ENCODE assay signal across 8 cellular contexts in genomic region chr21:34374940-34375618, GRCh38. TPM values are rescaled to one million over a fixed set of nuclear protein-coding genes. Genes with fewer than 3 reads are reported as not detected.
DNase-seq lines count a peak whose midpoint lies in the region; ATAC-seq and TF ChIP-seq lines count a peak whose summit lies in the region.
"Not testable (repeated sequence)": the region's sequence is repeated elsewhere in the genome, so short reads cannot be mapped to it uniquely, and the experiment has no call there.

Gene SMIM11, plus strand, starts transcription at chr21:34375507. Its CDS starts 3,998 bp downstream, at chr21:34379505.

- H4K91ac ChIP-seq in IMR-90 (ENCODE audit: insufficient read depth, low read depth, low read length): not testable (repeated sequence)

- H2AK9ac ChIP-seq in IMR-90 (replicated peaks; ENCODE audit: low read depth, low read length, poor library complexity): not testable (repeated sequence)

- not testable (repeated sequence) for H3K9me3 ChIP-seq in CD4-positive, CD25-positive, alpha-beta regulatory T cell (ENCODE audit: control insufficient read depth in 2 of 2, low read length in 2 of 2); IMR-90 (ENCODE audit: control insufficient read depth, insufficient read depth, low read length); heart right ventricle; osteoblast (ENCODE audit: low read depth, low read length)

- H3K9me1 ChIP-seq in IMR-90 (ENCODE audit: insufficient read depth, low read length): not testable (repeated sequence)

- H3K27ac Mint-ChIP-seq in CD4-positive, CD25-positive, alpha-beta regulatory T cell; activated naive CD4-positive, alpha-beta T cell treated with anti-CD3 and anti-CD28 coated beads for 36 hours: not testable (repeated sequence)

- H3K4me3 Mint-ChIP-seq in CD4-positive, CD25-positive, alpha-beta regulatory T cell; activated naive CD4-positive, alpha-beta T cell treated with anti-CD3 and anti-CD28 coated beads for 36 hours: not testable (repeated sequence)

- H3K27ac ChIP-seq in CD4-positive, CD25-positive, alpha-beta regulatory T cell (ENCODE audit: insufficient read depth, low read length, poor library complexity, severe bottlenecking); IMR-90 (ENCODE audit: insufficient read depth, low read length); heart right ventricle; osteoblast (ENCODE audit: low read depth, low read length): not testable (repeated sequence)

- not testable (repeated sequence) for TF ChIP-seq CTCF in IMR-90 (conservative IDR thresholded peaks at IDR 0.05; ENCODE audit: low read depth, low read length); heart right ventricle (IDR thresholded peaks at IDR 0.05); osteoblast (IDR thresholded peaks at IDR 0.05; ENCODE audit: extremely low read depth, low read depth, low read length)

- CTCF ChIA-PET in IMR-90 (lab: Yijun Ruan, JAX); activated naive CD4-positive, alpha-beta T cell treated with anti-CD3 and anti-CD28 coated beads for 36 hours (lab: Charles Lee): not testable (repeated sequence)

- H3K18ac ChIP-seq in IMR-90 (ENCODE audit: low read depth, low read length): not testable (repeated sequence)

- H3K27me3 Mint-ChIP-seq in CD4-positive, CD25-positive, alpha-beta regulatory T cell; activated naive CD4-positive, alpha-beta T cell treated with anti-CD3 and anti-CD28 coated beads for 36 hours (ENCODE audit: low read depth): not testable (repeated sequence)

- not testable (repeated sequence) for H3K27me3 ChIP-seq in CD4-positive, CD25-positive, alpha-beta regulatory T cell (ENCODE audit: control insufficient read depth, insufficient read depth, low read length); IMR-90 (ENCODE audit: control insufficient read depth, insufficient read depth, low read length); heart right ventricle; osteoblast (ENCODE audit: insufficient read depth, low read length)

- not testable (repeated sequence) for H3K4me2 ChIP-seq in IMR-90 (ENCODE audit: low read depth, low read length); osteoblast (ENCODE audit: insufficient read depth, low read length)

- not testable (repeated sequence) for H2AK5ac ChIP-seq in IMR-90 (ENCODE audit: low read depth, low read length)

- H2BK120ac ChIP-seq in IMR-90 (ENCODE audit: low read depth, low read length): not testable (repeated sequence)

- not testable (repeated sequence) for TF ChIP-seq POLR2A in IMR-90 (IDR thresholded peaks at IDR 0.05; ENCODE audit: low read depth, low read length)

- POLR2A ChIA-PET in IMR-90 (lab: Charles Lee; ENCODE audit: unreplicated experiment): not testable (repeated sequence)

- not testable (repeated sequence) for H2BK15ac ChIP-seq in IMR-90 (ENCODE audit: low read depth, low read length)

- H4K8ac ChIP-seq in IMR-90 (ENCODE audit: low read depth in 2 of 2, low read length in 2 of 2): not testable (repeated sequence)

- H3K4ac ChIP-seq in IMR-90 (ENCODE audit: low read depth, low read length): not testable (repeated sequence)

- not testable (repeated sequence) for H2BK5ac ChIP-seq in IMR-90 (ENCODE audit: low read depth, low read length, poor library complexity, severe bottlenecking)

- H2BK20ac ChIP-seq in IMR-90 (ENCODE audit: low read depth, low read length): not testable (repeated sequence)

- not testable (repeated sequence) for H3K79me1 ChIP-seq in IMR-90 (ENCODE audit: low read depth in 1 of 2, low read length in 2 of 2)

- dilution Hi-C loops in IMR-90 (cut with HindIII; ENCODE audit: low sequenced_read_pairs, unreplicated experiment): not testable (repeated sequence)

- not testable (repeated sequence) for H3K23ac ChIP-seq in IMR-90 (ENCODE audit: low read depth, low read length)

- no CpG with 5 or more reads among the region's 49 CpGs for WGBS in IMR-90 (ENCODE audit: extremely low coverage in 2 of 2, insufficient read length in 1 of 2), 2 experiments
- no CpG with 5 or more reads among the region's 49 CpGs for WGBS in heart right ventricle, 2 donors

- H2AFZ ChIP-seq in IMR-90 (replicated peaks; ENCODE audit: low read length, poor library complexity); osteoblast (ENCODE audit: low read length): not testable (repeated sequence)

- not testable (repeated sequence) for H3K79me2 ChIP-seq in osteoblast (ENCODE audit: insufficient read depth, low read length)

- H3K14ac ChIP-seq in IMR-90 (replicated peaks; ENCODE audit: low read depth, low read length): not testable (repeated sequence)

- H3K56ac ChIP-seq in IMR-90 (ENCODE audit: extremely low read depth, insufficient read depth, low read length): not testable (repeated sequence)

- TF ChIP-seq RAD21 in IMR-90 (IDR thresholded peaks at IDR 0.05; ENCODE audit: low read length): not testable (repeated sequence)

- BruUV-seq in IMR-90 (replicated peaks; lab: Mats Ljungman, UMichigan): not testable (repeated sequence)

- not testable (repeated sequence) for H3K9me3 Mint-ChIP-seq in CD4-positive, CD25-positive, alpha-beta regulatory T cell; activated naive CD4-positive, alpha-beta T cell treated with anti-CD3 and anti-CD28 coated beads for 36 hours

- intact Hi-C loops in IMR-90 (cut with micrococcal nuclease); activated naive CD4-positive, alpha-beta T cell treated with anti-CD3 and anti-CD28 coated beads for 36 hours (cut with micrococcal nuclease); heart right ventricle (cut with DNase I): not testable (repeated sequence)

- not testable (repeated sequence) for DNase-seq in CD4-positive, CD25-positive, alpha-beta regulatory T cell; IMR-90; activated naive CD4-positive, alpha-beta T cell treated with anti-CD3 and anti-CD28 coated beads for 36 hours; heart right ventricle; osteoblast (ENCODE audit: insufficient read length, low spot score, missing footprints)

- not testable (repeated sequence) for H3K4me1 ChIP-seq in CD4-positive, CD25-positive, alpha-beta regulatory T cell (ENCODE audit: control insufficient read depth, insufficient read depth, low read length, poor library complexity, severe bottlenecking); IMR-90 (ENCODE audit: control insufficient read depth, insufficient read depth, low read length); heart right ventricle; osteoblast (ENCODE audit: insufficient read depth, low read length)

- H4K5ac ChIP-seq in IMR-90 (ENCODE audit: low read depth, low read length): not testable (repeated sequence)

- H3K9ac ChIP-seq in IMR-90 (ENCODE audit: low read depth, low read length): not testable (repeated sequence)

- H4K20me1 ChIP-seq in IMR-90 (ENCODE audit: insufficient read depth, low read length); osteoblast (ENCODE audit: insufficient read depth, low read length): not testable (repeated sequence)

- not testable (repeated sequence) for H3K36me3 ChIP-seq in CD4-positive, CD25-positive, alpha-beta regulatory T cell (ENCODE audit: control insufficient read depth, insufficient read depth, low read length); IMR-90 (ENCODE audit: control insufficient read depth, insufficient read depth, low read length); heart right ventricle; osteoblast (ENCODE audit: insufficient read depth, low read length)

- peak; percentile 96 for ATAC-seq in CD4-positive, CD25-positive, alpha-beta regulatory T cell (ENCODE audit: low read depth in 2 of 2)
- ATAC-seq in GM19043 (IDR thresholded peaks at IDR 0.05; ENCODE audit: low read depth, unreplicated experiment) (peak; percentile 94), GM21786 (IDR thresholded peaks at IDR 0.05; ENCODE audit: unreplicated experiment) (peak; percentile 93), HG03064 (IDR thresholded peaks at IDR 0.05; ENCODE audit: low read depth, unreplicated experiment) (peak; percentile 73), IMR-90 (ENCODE audit: low read depth) (peak; percentile 100), heart right ventricle (peak; percentile 97 to 98 (median 98))

- H3K4me1 Mint-ChIP-seq in CD4-positive, CD25-positive, alpha-beta regulatory T cell; activated naive CD4-positive, alpha-beta T cell treated with anti-CD3 and anti-CD28 coated beads for 36 hours (ENCODE audit: low read depth): not testable (repeated sequence)

- H3K4me3 ChIP-seq in CD4-positive, CD25-positive, alpha-beta regulatory T cell (ENCODE audit: low read depth, low read length); IMR-90 (ENCODE audit: insufficient read depth, low read depth, low read length); heart right ventricle; osteoblast (ENCODE audit: insufficient read depth, low read length): not testable (repeated sequence)

- in situ Hi-C loops in IMR-90 (cut with MboI; ENCODE audit: low sequenced_read_pairs): not testable (repeated sequence)

- H3K36me3 Mint-ChIP-seq in CD4-positive, CD25-positive, alpha-beta regulatory T cell; activated naive CD4-positive, alpha-beta T cell treated with anti-CD3 and anti-CD28 coated beads for 36 hours (ENCODE audit: low read depth): not testable (repeated sequence)

RNA-seq across cellular contexts. Expression of gene SMIM11, which starts in this region (rescaled TPM):
- 5.6 TPM for total RNA-seq in CD4-positive, CD25-positive, alpha-beta regulatory T cell
- polyA plus RNA-seq in CD4-positive, CD25-positive, alpha-beta regulatory T cell: 10 to 100 TPM in 2 of 4 donors, 1 to 10 TPM in 2; 7.4 to 34.3 (median 18.9) TPM
- total RNA-seq in IMR-90 (2012; rRNA removed) (6.9 and 8.8 TPM in 2 replicates), heart right ventricle (10 to 100 TPM in 2 of 10 donors, 1 to 10 TPM in 8; 1.9 to 21.4 (median 7.2) TPM), osteoblast (8.0 and 18.5 TPM in 2 replicates)
- polyA plus RNA-seq in IMR-90 (2012; rRNA removed) (2.6 and 3.6 TPM in 2 replicates), heart right ventricle (1 to 10 TPM in 1 of 2 donors, under 1 TPM in 1; 0.80 to 4.3 TPM)
- polyA plus RNA-seq in IMR-90 (2012; cell fraction: cytosol; rRNA removed): 2.9 and 8.4 TPM in 2 replicates
- polyA plus RNA-seq in IMR-90 (2012; cell fraction: nucleus; rRNA removed; ENCODE audit: low replicate concordance): 1.1 and 5.4 TPM in 2 replicates
- 10 to 100 TPM; 16.4 to 16.5 TPM for total RNA-seq in activated naive CD4-positive, alpha-beta T cell treated with anti-CD3 and anti-CD28 coated beads for 36 hours
